14 cellular contexts compared by ENCODE assay signal in genomic region chr22:24428751-24429410, GRCh38. TPM values are rescaled to one million over a fixed set of nuclear protein-coding genes. Genes with fewer than 3 reads are reported as not detected.
DNase-seq lines count a peak whose midpoint lies in the region; ATAC-seq, FAIRE-seq and TF ChIP-seq lines count a peak whose summit lies in the region.
"Had no signal": no experiment of that assay in that cellular context is flagged by ENCODE, and none has a peak within 500 bp of the region (broad histone marks: within the 10 kb centered on the region; RNA-seq: fewer than 3 reads in every experiment).

No MANE protein-coding gene starts in this region.

- H3K4me2 ChIP-seq in OCI-LY3 (ENCODE audit: low read length), result peak overlapping the region; percentile 94

- H3K27me3 Mint-ChIP-seq in immature natural killer cell (ENCODE audit: low read depth in 3 of 3), result peaks cover 0 to 10% (median 4%) of the 10 kb centered on the region in 3 donors

- no peaks in the 10 kb centered on the region for H3K9me3 Mint-ChIP-seq in immature natural killer cell

- H3K9ac ChIP-seq in OCI-LY3 (ENCODE audit: low read length), result peak overlapping the region; percentile 60

- H3K36me3 Mint-ChIP-seq in immature natural killer cell, result no peaks in the 10 kb centered on the region

- no peaks in the 10 kb centered on the region for H3K9me3 ChIP-seq in OCI-LY3 (ENCODE audit: insufficient read depth, low read length)
- H3K9me3 ChIP-seq: gastrocnemius medialis, SJCRH30 had no signal

- no peaks in the 10 kb centered on the region for H4K20me1 ChIP-seq in OCI-LY3 (ENCODE audit: insufficient read depth, low read length)

- peaks cover 23% of the 10 kb centered on the region for H3K27me3 ChIP-seq in OCI-LY3 (ENCODE audit: low read depth, low read length)
- H3K27me3 ChIP-seq: SJCRH30 had no signal

- intact Hi-C loops in left ventricle myocardium superior (cut with micrococcal nuclease), result loop anchor here (10.0 kb wide), 1 partner anchor 76 kb away; no protein-coding TSS in a partner anchor
- intact Hi-C loops in Right ventricle myocardium inferior (cut with DNase I), result no loop called here

- H3K4me1 ChIP-seq in OCI-LY3 (ENCODE audit: low read length), result peaks cover 82% of the 10 kb centered on the region

- peak; percentile 65 for FAIRE-seq in urothelium cell line (lab: Jason Lieb, UNC)
- FAIRE-seq: H54 had no signal

- no peak overlapping the region for H3K27ac ChIP-seq in OCI-LY3 (ENCODE audit: low read length)
- H3K27ac ChIP-seq: SJCRH30 had no signal

- peaks cover 2% of the 10 kb centered on the region for H3K36me3 ChIP-seq in OCI-LY3 (replicated peaks; ENCODE audit: low read depth, low read length)
- H3K36me3 ChIP-seq: gastrocnemius medialis, SJCRH30 had no signal

- peak overlapping the region; percentile 69 for H3K4me3 ChIP-seq in OCI-LY3 (ENCODE audit: low read length)
- H3K4me3 ChIP-seq: gastrocnemius medialis, SJCRH30 had no signal

- H3K27ac Mint-ChIP-seq in immature natural killer cell, result peak overlapping the region in 3 of 6 donors; percentile 2 to 81 (median 68)

- peak overlapping the region; percentile 25 to 82 (median 53) for H3K4me3 Mint-ChIP-seq in immature natural killer cell

- H3K4me1 Mint-ChIP-seq in immature natural killer cell, result peaks cover 46 to 50% of the 10 kb centered on the region in 2 donors

- DNase-seq in left ventricle myocardium superior, result peak; percentile 18
- DNase-seq in Right ventricle myocardium inferior (ENCODE audit: missing footprints), result no peak
- no peak for DNase-seq in immature natural killer cell
- no peak for DNase-seq in urothelium cell line (ENCODE audit: low spot score)
- no peak for DNase-seq in HEK293T (ENCODE audit: extremely low spot score)
- DNase-seq in GM19240 (ENCODE audit: insufficient read length, low spot score), result no peak
- DNase-seq: Calu3, gastrocnemius medialis, mammary epithelial cell, NCI-H1105 treated with DMSO at 0.1 percent for 48 hours, SJCRH30 had no signal

- POLR2A ChIA-PET in HEK293T (lab: Yijun Ruan, JAX), result no interaction called here

- H3K79me2 ChIP-seq in OCI-LY3 (ENCODE audit: low read length), result peaks cover 13% of the 10 kb centered on the region; the same call in 1 of the 2 replicates

- no peak for ATAC-seq in left ventricle myocardium superior
- ATAC-seq in Right ventricle myocardium inferior, result no peak
- no peak for ATAC-seq in GM21717 (IDR thresholded peaks at IDR 0.05; ENCODE audit: unreplicated experiment)
- ATAC-seq: gastrocnemius medialis had no signal

- TF ChIP-seq CTCF in OCI-LY3 (IDR thresholded peaks at IDR 0.05; ENCODE audit: low read depth, low read length), result no peak

- H2AFZ ChIP-seq in OCI-LY3 (ENCODE audit: low read depth, low read length), result no peak overlapping the region

- CTCF ChIA-PET in HEK293T (lab: Yijun Ruan, JAX), result no interaction called here

TF ChIP-seq in HEK293T, 16 proteins besides CTCF, POLR2A, EP300 and RAD21:
- TF ChIP-seq L3MBTL2 (conservative IDR thresholded peaks at IDR 0.05) (no peak), ELF4 (IDR thresholded peaks at IDR 0.05) (no peak), FOXK2 (IDR thresholded peaks at IDR 0.05) (no peak), SP1 (IDR thresholded peaks at IDR 0.05) (no peak), ZNF384 (IDR thresholded peaks at IDR 0.05) (no peak), SUZ12 (IDR thresholded peaks at IDR 0.05) (no peak), FOXA1 (IDR thresholded peaks at IDR 0.05) (no peak), NFRKB (IDR thresholded peaks at IDR 0.05) (no peak)

RNA-seq across cellular contexts. Expression of gene ADORA2A, which starts 1.5 kb away (rescaled TPM):
- total RNA-seq in left ventricle myocardium superior (4.1 TPM), Right ventricle myocardium inferior (4.3 TPM)
- polyA plus RNA-seq in immature natural killer cell, result 1 to 10 TPM; 4.6 to 6.8 (median 5.3) TPM
